23 cellular contexts compared by ENCODE assay signal in the genomic region with DNA sequence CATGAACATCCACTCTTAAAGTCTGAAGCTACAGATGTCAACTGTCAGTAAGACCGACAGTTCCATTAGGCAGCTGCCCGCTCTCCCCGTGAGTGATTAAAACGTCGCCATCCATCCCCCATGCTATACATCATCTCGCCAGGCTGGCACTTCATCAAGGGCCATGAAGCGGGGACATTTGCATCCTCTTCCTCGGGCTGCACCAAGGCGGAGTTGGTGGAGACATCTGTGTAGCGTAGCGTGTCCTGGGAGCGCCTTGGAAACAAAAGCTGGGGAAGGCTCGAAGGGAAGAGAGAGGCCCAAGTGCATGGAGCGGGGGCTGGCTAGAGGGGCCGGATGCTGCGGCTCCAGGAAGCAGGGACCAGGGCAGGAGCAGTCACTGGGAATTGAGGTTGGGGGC.
"Had no signal": no experiment of that assay in that cellular context is flagged by ENCODE, and none has a peak within 500 bp of the region (broad histone marks: within the 10 kb centered on the region; RNA-seq: fewer than 3 reads in every experiment).

No MANE protein-coding gene starts in this region.

- H3K36me3 ChIP-seq: esophagus squamous epithelium, left ventricle myocardium inferior, pancreas, prostate gland had no signal

- H3K4me1 ChIP-seq: left ventricle myocardium inferior, prostate gland, testis had no signal

- H3K4me3 ChIP-seq: esophagus squamous epithelium, left ventricle myocardium inferior, lung, mucosa of descending colon, pancreas, prostate gland, smooth muscle cell, testis had no signal

- H3K27me3 ChIP-seq: pancreas, testis had no signal

- DNase-seq: activated CD4-positive, alpha-beta T cell treated with anti-CD3 and anti-CD28 coated beads for 4 hours; activated CD4-positive, alpha-beta T cell treated with anti-CD3 and anti-CD28 coated beads, Interleukin-2, amount 50 U/mL, for 4 hours; activated naive CD4-positive, alpha-beta T cell; activated T-cell treated with anti-CD3 and anti-CD28 coated beads for 4 hours; activated T-cell treated with anti-CD3 and anti-CD28 coated beads, Interleukin-2, amount 50 U/mL, for 72 hours; effector CD4-positive, alpha-beta T cell; esophagus squamous epithelium; left ventricle myocardium inferior; mucosa of descending colon; nucleus accumbens; pancreas; stimulated activated CD4-positive, alpha-beta T cell treated with anti-CD3 and anti-CD28 coated beads, Interleukin-1b, Interleukin-23, amount 100 ng/mL, for 48 hours; stimulated activated naive B cell treated with anti-CD40 and anti-IgM and Interleukin-4, amounts not matched to agents 10 μg/mL and 1 μg/mL and 100 μg/mL, for 72 hours; T-helper 1 cell; testis; trophoblast cell had no signal

- ATAC-seq: activated naive CD4-positive, alpha-beta T cell treated with anti-CD3 and anti-CD28 coated beads, Interleukin-2, amount 50 U/mL, for 72 hours; activated T-cell treated with anti-CD3 and anti-CD28 coated beads, Interleukin-2, amount 50 U/mL, for 72 hours; mucosa of descending colon; natural killer cell treated with Interleukin-12 subunit alpha and Interleukin-12 subunit beta and Interleukin-15 and Interleukin-18, amount 100 ng/mL, for 72 hours; pancreas; stimulated activated naive B cell treated with anti-CD40 and anti-IgM and Interleukin-4, amounts not matched to agents 10 μg/mL and 1 μg/mL and 100 μg/mL, for 72 hours had no signal

- H3K4me2 ChIP-seq: smooth muscle cell had no signal

- H3K27ac ChIP-seq: epithelial cell of prostate, esophagus squamous epithelium, left ventricle myocardium inferior, pancreas, prostate gland, testis, VCaP had no signal

- H3K9me3 ChIP-seq: esophagus squamous epithelium, mucosa of descending colon, pancreas, prostate gland, testis had no signal
